In the genomic region with DNA sequence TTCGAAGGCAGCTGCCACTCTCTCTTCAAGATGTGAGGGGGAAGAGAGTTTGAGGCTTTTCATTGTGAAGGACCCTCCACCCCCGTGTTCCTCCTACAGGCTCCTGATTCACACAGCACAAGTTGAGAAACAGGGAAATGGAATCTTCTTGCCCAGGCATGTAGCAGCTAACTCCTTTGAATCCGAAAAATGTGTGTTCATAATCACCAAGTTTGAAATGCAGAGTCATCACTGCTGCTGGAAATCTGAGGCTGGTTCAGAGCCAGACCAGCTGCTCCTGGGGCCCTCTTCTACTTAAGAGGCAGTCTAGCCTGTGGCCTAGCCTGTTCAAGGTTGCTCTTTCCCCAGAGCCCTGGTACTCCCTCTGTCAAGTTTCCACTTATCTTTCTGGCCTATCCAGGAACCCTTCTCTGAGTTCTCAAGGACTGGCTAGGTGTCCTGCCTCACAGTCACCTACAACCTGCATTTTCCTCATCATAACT, we compare ENCODE assay signal across 9 cellular contexts. TPM values are rescaled to one million over a fixed set of nuclear protein-coding genes. Genes with fewer than 3 reads are reported as not detected.
A peak's percentile ranks its signal among the peaks of the same experiment; 100 is the strongest.
DNase-seq lines count a peak whose midpoint lies in the region; ATAC-seq, FAIRE-seq and TF ChIP-seq lines count a peak whose summit lies in the region.
"Had no signal": no experiment of that assay in that cellular context is flagged by ENCODE, and none has a peak within 500 bp of the region (broad histone marks: within the 10 kb centered on the region; RNA-seq: fewer than 3 reads in every experiment).

No MANE protein-coding gene starts in this region.

- ATAC-seq in left ventricle myocardium superior (peak; percentile 82), thoracic aorta (ENCODE audit: insufficient number of reproducible peaks, low FRiP score, low read depth) (peak; percentile 58), HG02588 (IDR thresholded peaks at IDR 0.05; ENCODE audit: unreplicated experiment) (no peak), HG03025 (IDR thresholded peaks at IDR 0.05; ENCODE audit: low FRiP score, unreplicated experiment) (no peak)

- H3K27me3 ChIP-seq in adipocyte (replicated peaks; ENCODE audit: control insufficient read depth, insufficient read depth, low read length) (no peaks in the 10 kb centered on the region), thoracic aorta (replicated peaks; ENCODE audit: insufficient read depth) (no peaks in the 10 kb centered on the region)

- H3K4me1 ChIP-seq in adipocyte (ENCODE audit: control insufficient read depth, insufficient read depth, low read length) (peaks cover 36% of the 10 kb centered on the region), thoracic aorta (ENCODE audit: control insufficient read depth in 1 of 2, low read depth in 2 of 2) (peaks cover 4 to 20% of the 10 kb centered on the region in 2 donors)

- FAIRE-seq in HTR-8/SVneo (lab: Jason Lieb, UNC): no peak

- H3K9ac ChIP-seq in adipocyte (ENCODE audit: low read length): peak overlapping the region; percentile 73

- no peak for TF ChIP-seq CTCF in thoracic aorta (IDR thresholded peaks at IDR 0.05)

- intact Hi-C loops in left ventricle myocardium superior (cut with micrococcal nuclease): no loop called here

- H3K4me3 Mint-ChIP-seq in activated naive CD8-positive, alpha-beta T cell treated with anti-CD3 and anti-CD28 coated beads for 36 hours: no peak overlapping the region

- peaks cover 6% of the 10 kb centered on the region for H3K4me1 Mint-ChIP-seq in activated naive CD8-positive, alpha-beta T cell treated with anti-CD3 and anti-CD28 coated beads for 36 hours

- H3K9me3 Mint-ChIP-seq in activated naive CD8-positive, alpha-beta T cell treated with anti-CD3 and anti-CD28 coated beads for 36 hours: peaks cover 7% of the 10 kb centered on the region

- H3K9me3 ChIP-seq in adipocyte (ENCODE audit: control insufficient read depth, low read length) (peaks cover 7% of the 10 kb centered on the region), thoracic aorta (peaks cover 7% of the 10 kb centered on the region)

- peak overlapping the region; percentile 9 to 36 for H3K27ac ChIP-seq in thoracic aorta

- H3K4me3 ChIP-seq in adipocyte (ENCODE audit: low read length) (no peak overlapping the region), thoracic aorta (no peak overlapping the region)

- H3K27me3 Mint-ChIP-seq in activated naive CD8-positive, alpha-beta T cell treated with anti-CD3 and anti-CD28 coated beads for 36 hours: no peaks in the 10 kb centered on the region

- peaks cover 19% of the 10 kb centered on the region for H3K36me3 Mint-ChIP-seq in activated naive CD8-positive, alpha-beta T cell treated with anti-CD3 and anti-CD28 coated beads for 36 hours

- peaks cover 6% of the 10 kb centered on the region for H3K36me3 ChIP-seq in adipocyte (ENCODE audit: control insufficient read depth, insufficient read depth, low read length, severe bottlenecking)
- H3K36me3 ChIP-seq in thoracic aorta: no peaks in the 10 kb centered on the region

- no peak overlapping the region for H3K27ac Mint-ChIP-seq in activated naive CD8-positive, alpha-beta T cell treated with anti-CD3 and anti-CD28 coated beads for 36 hours

- DNase-seq in HTR-8/SVneo (ENCODE audit: insufficient read length, low spot score) (peak; percentile 74), adipocyte (ENCODE audit: low read depth) (peak; percentile 85), left ventricle myocardium superior (peak; percentile 52), thoracic aorta (ENCODE audit: low spot score) (no peak), NCI-H146 treated with DMSO at 0.1 percent for 48 hours (lab: John Stamatoyannopoulos, UW; ENCODE audit: unreplicated experiment) (no peak)
- DNase-seq in activated naive CD8-positive, alpha-beta T cell treated with anti-CD3 and anti-CD28 coated beads for 36 hours: no peak
- DNase-seq: Karpas-422 had no signal

RNA-seq across cellular contexts. Expression of gene CRIPT, which starts 28.7 kb away (rescaled TPM):
- total RNA-seq in left ventricle myocardium superior: 19.0 TPM
- total RNA-seq in thoracic aorta: 10 to 100 TPM; 14.5 to 15.0 TPM
- total RNA-seq in activated naive CD8-positive, alpha-beta T cell treated with anti-CD3 and anti-CD28 coated beads for 36 hours: 1 to 10 TPM; 7.7 to 8.1 TPM

RNA-seq across cellular contexts. Expression of gene PIGF, which starts 28.9 kb away (rescaled TPM):
- total RNA-seq in left ventricle myocardium superior (10.9 TPM), thoracic aorta (10 to 100 TPM in 1 of 2 donors, 1 to 10 TPM in 1; 9.2 to 21.1 TPM)
- 10 to 100 TPM; 20.9 TPM for total RNA-seq in activated naive CD8-positive, alpha-beta T cell treated with anti-CD3 and anti-CD28 coated beads for 36 hours

RNA-seq across cellular contexts. Expression of gene SOCS5, which starts 53.4 kb away (rescaled TPM):
- 18.2 TPM for total RNA-seq in left ventricle myocardium superior
- total RNA-seq in thoracic aorta: 10 to 100 TPM; 31.5 to 59.8 TPM
- total RNA-seq in activated naive CD8-positive, alpha-beta T cell treated with anti-CD3 and anti-CD28 coated beads for 36 hours: 1 to 10 TPM; 5.6 to 5.7 TPM

Comparison
In these comparisons a context has a peak if more than half of its experiments do, and no peak if none do; other contexts are left out.
1. DNase-seq: peak in HTR-8/SVneo (single experiment), adipocyte (single experiment) and left ventricle myocardium superior (single experiment); none in thoracic aorta (single experiment), NCI-H146 treated with DMSO at 0.1 percent for 48 hours (single experiment) and activated naive CD8-positive, alpha-beta T cell treated with anti-CD3 and anti-CD28 coated beads for 36 hours (single experiment).
2. ATAC-seq: peak in left ventricle myocardium superior (single experiment) and thoracic aorta (single experiment); none in HG02588 (single experiment) and HG03025 (single experiment).